Comparison of ENCODE assay signal across 8 cellular contexts in genomic region chr1:220046052-220046930, GRCh38. TPM values are rescaled to one million over a fixed set of nuclear protein-coding genes. Genes with fewer than 3 reads are reported as not detected.
A peak's percentile ranks its signal among the peaks of the same experiment; 100 is the strongest.
DNase-seq lines count a peak whose midpoint lies in the region; ATAC-seq lines count a peak whose summit lies in the region.

Gene EPRS1 (minus strand): TSS chr1:220046505. CDS start chr1:220046388, 117 bp downstream.

- H3K56ac ChIP-seq in mesendoderm (ENCODE audit: low read length): peak within 1 kb of the TSS; percentile 99

- H3K9me3 ChIP-seq in endocrine pancreas (ENCODE audit: control insufficient read depth, low read length): no peaks in the 10 kb centered on the region

- H3K9ac ChIP-seq in endocrine pancreas (ENCODE audit: control insufficient read depth, insufficient read depth, low read length) (peak within 1 kb of the TSS; percentile 97), mesendoderm (ENCODE audit: low read length) (peak within 1 kb of the TSS; percentile 95)

- H4K5ac ChIP-seq in mesendoderm (ENCODE audit: low read length): no peak within 1 kb of the TSS

- H3K4me3 ChIP-seq in endocrine pancreas (ENCODE audit: control insufficient read depth, insufficient read depth, low read length) (peak within 1 kb of the TSS; percentile 97), mesendoderm (ENCODE audit: low read length) (peak within 1 kb of the TSS; percentile 98)

- no peak within 1 kb of the TSS for H3K27ac ChIP-seq in mesendoderm (ENCODE audit: low read depth, low read length)

- no peaks in the 10 kb centered on the region for H3K79me1 ChIP-seq in mesendoderm (ENCODE audit: low read length)

- peaks cover 28% of the 10 kb centered on the region for H3K79me2 ChIP-seq in mesendoderm (ENCODE audit: control insufficient read depth, insufficient read depth, low read length)

- peak within 1 kb of the TSS; percentile 7 for H3K4ac ChIP-seq in mesendoderm (ENCODE audit: low read depth, low read length)

- H2AK5ac ChIP-seq in mesendoderm (ENCODE audit: low read length): no peak within 1 kb of the TSS

- peaks cover 8% of the 10 kb centered on the region for H3K4me1 ChIP-seq in endocrine pancreas (ENCODE audit: control insufficient read depth, insufficient read depth, low read length)
- no peaks in the 10 kb centered on the region for H3K4me1 ChIP-seq in mesendoderm (ENCODE audit: control insufficient read depth, low read depth, low read length)

- H3K18ac ChIP-seq in mesendoderm (ENCODE audit: low read length): no peak within 1 kb of the TSS

- DNase-seq in COLO668 (lab: John Stamatoyannopoulos, UW; ENCODE audit: unreplicated experiment) (peak; percentile 98), HT-29 (ENCODE audit: low spot score) (peak; percentile 92), NOMO-1 (lab: John Stamatoyannopoulos, UW; ENCODE audit: unreplicated experiment in 2 of 2) (peak; percentile 96 to 97), mesendoderm (peak; percentile 99)
- DNase-seq in activated CD8-positive, alpha-beta memory T cell treated with anti-CD3 and anti-CD28 coated beads for 48 hours (ENCODE audit: low read depth in 2 of 3, low spot score in 2 of 3): peak; percentile 58 to 87 (median 84)
- peak; percentile 77 for DNase-seq in stimulated activated CD8-positive, alpha-beta memory T cell treated with anti-CD3 and anti-CD28 coated beads, Interleukin-15, amount 100 ng/mL, for 24 hours (ENCODE audit: low read depth)

- H4K8ac ChIP-seq in mesendoderm (ENCODE audit: low read depth, low read length): peak within 1 kb of the TSS; percentile 98

- H3K36me3 ChIP-seq in endocrine pancreas (ENCODE audit: control insufficient read depth, insufficient read depth, low read length): no peaks in the 10 kb centered on the region
- H3K36me3 ChIP-seq in mesendoderm (ENCODE audit: control insufficient read depth, insufficient read depth, low read length): no peaks in the 10 kb centered on the region

- H2BK15ac ChIP-seq in mesendoderm (replicated peaks; ENCODE audit: low read depth): no peak within 1 kb of the TSS

- no peak within 1 kb of the TSS for H2BK120ac ChIP-seq in mesendoderm (ENCODE audit: low read depth, low read length)

- WGBS in mesendoderm (ENCODE audit: extremely low coverage, insufficient coverage, low lambda C conversion rate): no CpG with 5 or more reads among the region's 71 CpGs

- peak within 1 kb of the TSS; percentile 94 for H3K23ac ChIP-seq in mesendoderm (ENCODE audit: low read length)

- peak within 1 kb of the TSS; percentile 50 for H2BK5ac ChIP-seq in mesendoderm (ENCODE audit: low read length)

- peak; percentile 99 for ATAC-seq in GM19468 (IDR thresholded peaks at IDR 0.05; ENCODE audit: extremely low read depth, unreplicated experiment)

- H3K27me3 ChIP-seq in endocrine pancreas (ENCODE audit: control insufficient read depth, insufficient read depth, low read length) (no peaks in the 10 kb centered on the region), mesendoderm (ENCODE audit: insufficient read depth, low read length, poor library complexity) (no peaks in the 10 kb centered on the region)

- peak within 1 kb of the TSS; percentile 59 for H3K4me2 ChIP-seq in mesendoderm (ENCODE audit: low read length)

RNA-seq across cellular contexts. Expression of gene EPRS1, which starts in this region (rescaled TPM):
- 62.9 and 67.5 TPM in 2 replicates for total RNA-seq in HT-29 (2014; rRNA removed; shearing (Covaris generic))
- 82.1 TPM for polyA plus RNA-seq in mesendoderm (2013, experiment 1 of 2)
- 84.0 TPM for polyA plus RNA-seq in mesendoderm (2013, experiment 2 of 2)
